ENCODE assay signal across 14 cellular contexts in the genomic region with DNA sequence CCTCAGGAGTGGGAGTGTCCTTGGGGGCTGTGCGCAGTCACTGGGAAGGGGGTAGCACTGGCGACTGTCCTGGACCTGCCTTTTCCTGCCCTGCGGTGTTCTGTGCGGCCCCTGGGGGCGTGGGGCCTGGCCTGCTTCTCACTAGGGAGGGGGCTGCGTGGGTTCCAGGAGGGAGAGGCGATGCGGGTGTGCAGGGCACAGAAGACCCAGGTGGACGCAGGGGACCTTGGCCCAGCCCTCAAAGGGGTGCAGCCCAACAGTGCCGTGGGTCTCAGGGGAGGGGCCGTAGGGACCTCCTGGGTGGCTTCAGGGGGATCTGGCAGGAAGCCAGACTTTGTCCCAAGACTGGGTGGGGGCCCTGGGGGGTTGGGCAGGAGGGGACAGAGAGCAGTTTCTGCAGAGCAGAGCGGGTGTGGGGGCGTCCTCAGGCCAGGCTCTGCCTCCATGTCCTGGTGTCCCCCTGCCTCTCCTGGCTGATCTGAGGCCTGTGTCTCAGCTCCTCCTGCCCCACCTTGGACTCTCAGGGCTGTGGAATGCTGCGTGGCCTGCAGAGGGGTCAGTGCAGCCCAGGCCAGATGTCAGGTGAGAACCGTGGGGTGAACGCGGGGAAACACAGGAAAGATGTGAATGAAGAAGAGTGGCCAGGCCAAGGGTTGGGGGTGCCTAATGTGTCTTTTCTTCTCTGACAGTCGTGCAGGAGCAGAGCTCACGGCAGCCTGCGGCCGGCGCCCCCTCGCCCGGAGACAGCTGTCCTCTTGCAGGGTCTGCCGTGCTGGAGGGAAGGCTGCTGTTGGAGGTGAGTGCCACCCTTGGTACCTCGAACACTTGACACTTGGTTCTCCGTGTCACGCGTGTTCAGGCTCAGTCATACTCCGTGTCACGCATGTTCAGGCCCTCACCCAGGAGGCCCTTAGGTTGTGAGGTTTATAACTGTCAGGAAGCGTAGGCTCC. TPM values are rescaled to one million over a fixed set of nuclear protein-coding genes. Genes with fewer than 3 reads are reported as not detected.
A peak's percentile ranks its signal among the peaks of the same experiment; 100 is the strongest.
DNase-seq lines count a peak whose midpoint lies in the region; ATAC-seq and TF ChIP-seq lines count a peak whose summit lies in the region.
"Had no signal": no experiment of that assay in that cellular context is flagged by ENCODE, and none has a peak within 500 bp of the region (broad histone marks: within the 10 kb centered on the region; RNA-seq: fewer than 3 reads in every experiment).

No MANE protein-coding gene starts in this region.

- H3K27ac ChIP-seq in RWPE2 (ENCODE audit: poor library complexity, severe bottlenecking) (no peak overlapping the region), endodermal cell (ENCODE audit: low read depth, low read length) (no peak overlapping the region), GM23338 (ENCODE audit: low read depth) (no peak overlapping the region)
- H3K27ac ChIP-seq: neural progenitor cell, tibial artery had no signal

- H3K36me3 Mint-ChIP-seq in T-helper 2 cell treated with Interferon-gamma antibody and Interleukin-4, amounts not matched to agents 5 μg/mL and 100 μg/mL, for 36 hours (ENCODE audit: low read depth) = peaks cover 43% of the 10 kb centered on the region
- no peaks in the 10 kb centered on the region for H3K36me3 Mint-ChIP-seq in endodermal cell (ENCODE audit: low read depth)
- H3K36me3 Mint-ChIP-seq in GM23338 (ENCODE audit: low read depth) = no peaks in the 10 kb centered on the region
- H3K36me3 Mint-ChIP-seq: neural progenitor cell had no signal

- no peaks in the 10 kb centered on the region for H3K36me3 ChIP-seq in RWPE2 (ENCODE audit: low read depth)
- no peaks in the 10 kb centered on the region for H3K36me3 ChIP-seq in endodermal cell (ENCODE audit: control insufficient read depth, insufficient read depth, low read length)
- H3K36me3 ChIP-seq in GM23338 (ENCODE audit: insufficient read depth) = no peaks in the 10 kb centered on the region
- H3K36me3 ChIP-seq: neural progenitor cell, tibial artery had no signal

- H3K4me1 Mint-ChIP-seq in T-helper 2 cell treated with Interferon-gamma antibody and Interleukin-4, amounts not matched to agents 5 μg/mL and 100 μg/mL, for 36 hours (ENCODE audit: low read depth) = peaks cover 59% of the 10 kb centered on the region
- H3K4me1 Mint-ChIP-seq in endodermal cell = no peaks in the 10 kb centered on the region
- H3K4me1 Mint-ChIP-seq in GM23338 = peaks cover 2% of the 10 kb centered on the region; the same call in 1 of the 3 replicates

- ATAC-seq in RWPE2 (ENCODE audit: low read depth) = no peak
- ATAC-seq in GM21786 (IDR thresholded peaks at IDR 0.05; ENCODE audit: unreplicated experiment) = no peak
- no peak for ATAC-seq in GM23338

- no peaks in the 10 kb centered on the region for H3K27me3 Mint-ChIP-seq in T-helper 2 cell treated with Interferon-gamma antibody and Interleukin-4, amounts not matched to agents 5 μg/mL and 100 μg/mL, for 36 hours (ENCODE audit: low read depth)
- H3K27me3 Mint-ChIP-seq in endodermal cell (ENCODE audit: insufficient read depth) (peaks cover 14% of the 10 kb centered on the region), GM23338 (ENCODE audit: insufficient read depth, low read depth, poor library complexity) (peaks cover 19% of the 10 kb centered on the region)

- peaks cover 2% of the 10 kb centered on the region for H3K4me1 ChIP-seq in RWPE2 (ENCODE audit: insufficient read depth, poor library complexity, severe bottlenecking)
- no peaks in the 10 kb centered on the region for H3K4me1 ChIP-seq in endodermal cell (ENCODE audit: control insufficient read depth, insufficient read depth, low read length)
- no peaks in the 10 kb centered on the region for H3K4me1 ChIP-seq in GM23338 (ENCODE audit: insufficient read depth)

- TF ChIP-seq CTCF in RWPE2 (IDR thresholded peaks at IDR 0.05; ENCODE audit: poor library complexity, severe bottlenecking) (no peak), endodermal cell (conservative IDR thresholded peaks at IDR 0.05) (no peak), GM23338 (conservative IDR thresholded peaks at IDR 0.05; ENCODE audit: low read depth in 2 of 2) (no peak)

- no peak overlapping the region for H3K4me3 Mint-ChIP-seq in T-helper 2 cell treated with Interferon-gamma antibody and Interleukin-4, amounts not matched to agents 5 μg/mL and 100 μg/mL, for 36 hours
- H3K4me3 Mint-ChIP-seq in endodermal cell (no peak overlapping the region), GM23338 (no peak overlapping the region)
- H3K4me3 Mint-ChIP-seq: activated B cell treated with CpG ODN at 0.5 μM for 24 hours, brain had no signal

- no peak overlapping the region for H2AFZ ChIP-seq in GM23338
- H2AFZ ChIP-seq: neural progenitor cell had no signal

- H3K9me3 ChIP-seq in RWPE2 (ENCODE audit: severe bottlenecking) (no peaks in the 10 kb centered on the region), endodermal cell (ENCODE audit: control insufficient read depth, low read length) (no peaks in the 10 kb centered on the region)
- H3K9me3 ChIP-seq: tibial artery had no signal

- peaks cover 5% of the 10 kb centered on the region for H3K27me3 ChIP-seq in RWPE2 (ENCODE audit: insufficient read depth, poor library complexity, severe bottlenecking)
- peaks cover 37% of the 10 kb centered on the region for H3K27me3 ChIP-seq in endodermal cell (ENCODE audit: control insufficient read depth, insufficient read depth, low read length, poor library complexity, severe bottlenecking)
- H3K27me3 ChIP-seq in GM23338 (ENCODE audit: insufficient read depth) = peaks cover 10% of the 10 kb centered on the region

- no peak overlapping the region for H3K4me2 ChIP-seq in GM23338
- H3K4me2 ChIP-seq: neural progenitor cell had no signal

- no peak overlapping the region for H3K9ac ChIP-seq in endodermal cell (ENCODE audit: extremely low read depth, low read length, poor library complexity, severe bottlenecking)
- H3K9ac ChIP-seq: neural progenitor cell had no signal

- 0 out of 2 replicates have a peak, but pooled peaks cover 3% of the 10 kb centered on the region for H3F3A ChIP-seq in GM23338 (replicated peaks; ENCODE audit: low read depth)

- no peaks in the 10 kb centered on the region for H3K9me2 ChIP-seq in GM23338 (ENCODE audit: insufficient read depth)

- H3K9me3 Mint-ChIP-seq in T-helper 2 cell treated with Interferon-gamma antibody and Interleukin-4, amounts not matched to agents 5 μg/mL and 100 μg/mL, for 36 hours = peaks cover 6% of the 10 kb centered on the region
- no peaks in the 10 kb centered on the region for H3K9me3 Mint-ChIP-seq in endodermal cell
- H3K9me3 Mint-ChIP-seq in GM23338 = no peaks in the 10 kb centered on the region; the same call in 2 of the 3 replicates
- H3K9me3 Mint-ChIP-seq: activated B cell treated with CpG ODN at 0.5 μM for 24 hours had no signal

- H3K27ac Mint-ChIP-seq in T-helper 2 cell treated with Interferon-gamma antibody and Interleukin-4, amounts not matched to agents 5 μg/mL and 100 μg/mL, for 36 hours = peak overlapping the region; percentile 77
- H3K27ac Mint-ChIP-seq in endodermal cell (no peak overlapping the region), GM23338 (no peak overlapping the region)
- H3K27ac Mint-ChIP-seq: activated B cell treated with CpG ODN at 0.5 μM for 24 hours, neural progenitor cell had no signal

- H4K20me1 ChIP-seq in GM23338 (replicated peaks; ENCODE audit: insufficient read depth) = no peaks in the 10 kb centered on the region

- peak; percentile 6 for DNase-seq in T-helper 2 cell treated with Interferon-gamma antibody and Interleukin-4, amounts not matched to agents 5 μg/mL and 100 μg/mL, for 36 hours (ENCODE audit: low spot score)
- no peak for DNase-seq in T-helper 2 cell
- peak; percentile 70 for DNase-seq in RWPE2 (ENCODE audit: low spot score)
- peak; percentile 51 for DNase-seq in endodermal cell
- peak; percentile 30 for DNase-seq in stimulated activated CD8-positive, alpha-beta memory T cell treated with anti-CD3 and anti-CD28 coated beads, Interleukin-4, amount 100 ng/mL, for 48 hours
- DNase-seq in NCI-H510A treated with DMSO at 0.1 percent for 48 hours (lab: John Stamatoyannopoulos, UW) = no peak
- no peak for DNase-seq in GM23338 (ENCODE audit: low spot score)
- DNase-seq: activated B cell treated with CpG ODN at 0.5 μM for 24 hours, erythroblast, NCI-H2081 treated with DMSO at 0.1 percent for 48 hours had no signal

- H3K4me3 ChIP-seq in RWPE2 (ENCODE audit: severe bottlenecking) = no peak overlapping the region
- H3K4me3 ChIP-seq in endodermal cell (ENCODE audit: low read length) = no peak overlapping the region
- no peak overlapping the region for H3K4me3 ChIP-seq in GM23338
- H3K4me3 ChIP-seq: neural progenitor cell, tibial artery had no signal

- 90 to 93% methylated on average over 18 to 32 of the region's 32 CpGs for WGBS in endodermal cell (ENCODE audit: insufficient coverage in 1 of 2, insufficient read length in 1 of 2), 2 experiments

- no peaks in the 10 kb centered on the region for H3K79me2 ChIP-seq in GM23338 (replicated peaks; ENCODE audit: insufficient read depth)

TF ChIP-seq in GM23338, 12 proteins besides CTCF, POLR2A, EP300 and RAD21:
- no peak for TF ChIP-seq STAT1 (IDR thresholded peaks at IDR 0.05; ENCODE audit: unreplicated experiment)

RNA-seq across cellular contexts. Expression of a gene that starts 54.7 kb away (rescaled TPM):
- 1 to 10 TPM; 1.4 to 2.0 TPM for total RNA-seq in endodermal cell
- 1.3 TPM for polyA plus RNA-seq in endodermal cell (2013, experiment 1 of 2)
- 1.2 TPM for polyA plus RNA-seq in endodermal cell (2013, experiment 2 of 2)
- total RNA-seq in GM23338 (2014; rRNA removed; shearing (Covaris generic)) = 0.97 and 1.8 TPM in 2 replicates
- 0.27 and 0.61 TPM in 2 replicates for polyA plus RNA-seq in GM23338 (2016; fragmentation: Nextera tagmentation; extraction: Ambion mirVana)

Comparison
In these comparisons a context has a peak if more than half of its experiments do, and no peak if none do; other contexts are left out.
1. DNase-seq: peak in T-helper 2 cell treated with Interferon-gamma antibody and Interleukin-4, amounts not matched to agents 5 μg/mL and 100 μg/mL, for 36 hours (single experiment), RWPE2 (single experiment), endodermal cell (single experiment) and stimulated activated CD8-positive, alpha-beta memory T cell treated with anti-CD3 and anti-CD28 coated beads, Interleukin-4, amount 100 ng/mL, for 48 hours (single experiment); none in T-helper 2 cell (0 of 5), NCI-H510A treated with DMSO at 0.1 percent for 48 hours (single experiment) and GM23338 (single experiment).